8 cellular contexts compared by ENCODE assay signal in genomic region chr3:14633819-14634424, GRCh38. TPM values are rescaled to one million over a fixed set of nuclear protein-coding genes. Genes with fewer than 3 reads are reported as not detected.
DNase-seq lines count a peak whose midpoint lies in the region; ATAC-seq, FAIRE-seq and TF ChIP-seq lines count a peak whose summit lies in the region.

No MANE protein-coding gene starts in this region.

- FAIRE-seq in HTR-8/SVneo (lab: Jason Lieb, UNC) (no peak), K562 (lab: Jason Lieb, UNC) (peak; percentile 98)

- TF ChIP-seq EP300 in K562 (IDR thresholded peaks at IDR 0.05; ENCODE audit: low read length), result no peak

- no peak overlapping the region for H2AFZ ChIP-seq in K562 (ENCODE audit: low read depth, low read length)

- no peaks in the 10 kb centered on the region for H4K20me1 ChIP-seq in K562 (replicated peaks; ENCODE audit: control insufficient read depth, insufficient read depth, low read length)

- H3K27me3 ChIP-seq in K562 (ENCODE audit: control insufficient read depth in 2 of 2, insufficient read depth in 2 of 2, low read length in 2 of 2) (peaks cover 20 to 54% of the 10 kb centered on the region in 2 experiments; a peak in 4 of 5 replicates), kidney epithelial cell (ENCODE audit: control insufficient read depth, insufficient read depth, low read length) (peaks cover 5% of the 10 kb centered on the region)

- TF ChIP-seq POLR2A in K562 (conservative IDR thresholded peaks at IDR 0.05), result no peak

- TF ChIP-seq RAD21 in K562 (CRISPR knock-in tag; conservative IDR thresholded peaks at IDR 0.05 in 1 of 2, IDR thresholded peaks at IDR 0.05 in 1 of 2), result peak; percentile 67 to 92

- peak; percentile 44 for DNase-seq in ELF-1 (ENCODE audit: low read depth, low spot score)
- DNase-seq in HTR-8/SVneo (ENCODE audit: insufficient read length, low spot score), result peak; percentile 36
- peak; percentile 25 for DNase-seq in T-helper 22 cell (ENCODE audit: low read depth)
- peak; percentile 74 to 83 (median 81) for DNase-seq in K562 (ENCODE audit: extremely low read depth in 1 of 4, low spot score in 3 of 4)
- DNase-seq in kidney epithelial cell (ENCODE audit: low read depth), result no peak
- peak; percentile 27 for DNase-seq in stimulated activated CD8-positive, alpha-beta memory T cell treated with anti-CD3 and anti-CD28 coated beads, Interleukin-12 subunit alpha, Interleukin-12 subunit beta, amount 100 ng/mL, for 1 hour (ENCODE audit: low read depth)

- 7% methylated on average over 8 of the region's 8 CpGs for WGBS in K562 (ENCODE audit: insufficient coverage, low coverage, missing lambda C conversion rate)

- POLR2A ChIA-PET in K562 (lab: Yijun Ruan, JAX), result no interaction called here

- no peaks in the 10 kb centered on the region for H3K79me2 ChIP-seq in K562 (ENCODE audit: control insufficient read depth, insufficient read depth, low read length)

- no peak overlapping the region for H3K9ac ChIP-seq in K562 (ENCODE audit: insufficient read depth in 1 of 2, low read depth in 2 of 2, low read length in 2 of 2)

- ATAC-seq in K562, result peak; percentile 99
- ATAC-seq in HG03135 (IDR thresholded peaks at IDR 0.05; ENCODE audit: unreplicated experiment), result no peak
- no peak for ATAC-seq in GM21526 (IDR thresholded peaks at IDR 0.05; ENCODE audit: low FRiP score, unreplicated experiment)

- BruUV-seq in K562 (replicated peaks; lab: Mats Ljungman, UMichigan), result no TSS peak

- intact Hi-C loops in K562 (cut with micrococcal nuclease), result loop anchor here (1.0 to 2.0 kb wide), 2 partner anchors 147 to 287 kb away; no protein-coding TSS in a partner anchor

- H3K36me3 ChIP-seq in K562 (ENCODE audit: control insufficient read depth, insufficient read depth, low read length) (no peaks in the 10 kb centered on the region), kidney epithelial cell (ENCODE audit: control insufficient read depth, insufficient read depth, low read length) (no peaks in the 10 kb centered on the region)

- TF ChIP-seq CTCF in K562 (IDR thresholded peaks at IDR 0.05 in 2 of 3, conservative IDR thresholded peaks at IDR 0.05 in 1 of 3; ENCODE audit: insufficient read depth in 2 of 3, low read depth in 1 of 3, low read length in 3 of 3), result peak; percentile 90 to 96 (median 93)
- peak; percentile 76 for TF ChIP-seq CTCF in kidney epithelial cell (IDR thresholded peaks at IDR 0.05; ENCODE audit: insufficient read depth, low read length, poor library complexity, severe bottlenecking)

- in situ Hi-C loops in K562 (cut with MboI), result no loop called here

- H3K9me1 ChIP-seq in K562 (ENCODE audit: control insufficient read depth, insufficient read depth, low read length), result no peaks in the 10 kb centered on the region

- no peak overlapping the region for H3K4me2 ChIP-seq in K562 (ENCODE audit: insufficient read depth, low read length)

- H3K4me1 ChIP-seq in K562 (replicated peaks in 1 of 2; ENCODE audit: control insufficient read depth in 2 of 2, insufficient read depth in 2 of 2, low read length in 2 of 2), result no peaks in the 10 kb centered on the region

- H3K9me3 ChIP-seq in K562 (replicated peaks; ENCODE audit: control insufficient read depth, insufficient read depth, low read depth, low read length), result no peaks in the 10 kb centered on the region

- H3K4me3 ChIP-seq in K562 (no peak overlapping the region), kidney epithelial cell (ENCODE audit: low read depth, low read length) (no peak overlapping the region)

- no peak overlapping the region for H3K27ac ChIP-seq in K562 (ENCODE audit: extremely low read depth, low read depth, low read length)

- CTCF ChIA-PET in K562 (lab: Yijun Ruan, JAX; ENCODE audit: low intra/inter-chr PET ratio), result interaction anchor here (0.6 to 1.3 kb wide), 5 partner anchors 10 to 289 kb away, joined by 3 to 9 read pairs (median 3); no protein-coding TSS in a partner anchor

TF ChIP-seq in K562, 482 proteins besides CTCF, POLR2A, EP300 and RAD21 (continues in another document):
- no peak for TF ChIP-seq ESRRA (IDR thresholded peaks at IDR 0.05; ENCODE audit: borderline replicate concordance, low read depth)
- peak; percentile 67; the same call in 1 of the 2 replicates for TF ChIP-seq XRCC5 (IDR thresholded peaks at IDR 0.05; ENCODE audit: low read depth, low read length)
- TF ChIP-seq XRCC4 (IDR thresholded peaks at IDR 0.05; ENCODE audit: extremely low read depth, insufficient read depth, insufficient read length), result no peak
- TF ChIP-seq CREB3 (tag; conservative IDR thresholded peaks at IDR 0.05; ENCODE audit: low read depth), result no peak
- no peak for TF ChIP-seq ZEB2 (IDR thresholded peaks at IDR 0.05)
- TF ChIP-seq FOXP4 (CRISPR knock-in tag; IDR thresholded peaks at IDR 0.05; ENCODE audit: borderline replicate concordance), result no peak
- TF ChIP-seq KLF16 (IDR thresholded peaks at IDR 0.05), result peak; percentile 31; the same call in 1 of the 2 replicates
- TF ChIP-seq GATA2 (CRISPR knock-in tag; IDR thresholded peaks at IDR 0.05), result no peak
- no peak for TF ChIP-seq FOXP1 (CRISPR knock-in tag; IDR thresholded peaks at IDR 0.05)
- 0 out of 2 replicates have a peak, but pooled peaks have one; percentile 17 for TF ChIP-seq MYC (IDR thresholded peaks at IDR 0.05; ENCODE audit: low read depth, low read length)
- TF ChIP-seq MYC (CRISPR knock-in tag; IDR thresholded peaks at IDR 0.05; ENCODE audit: borderline replicate concordance, low read depth), result no peak
- no peak for TF ChIP-seq NFRKB (IDR thresholded peaks at IDR 0.05; ENCODE audit: low read depth)

RNA-seq across cellular contexts. Expression of gene CCDC174, which starts 17.6 kb away (rescaled TPM):
- total RNA-seq in K562 (2011; cell fraction: chromatin; rRNA removed; ENCODE audit: low replicate concordance), result 26.7 and 57.8 TPM in 2 replicates
- 10.3 and 12.5 TPM in 2 replicates for total RNA-seq in K562 (2011; cell fraction: nucleolus; rRNA removed)
- total RNA-seq in K562 (2011; cell fraction: nucleoplasm; rRNA removed), result 20.5 and 26.6 TPM in 2 replicates
- total RNA-seq in K562 (2014; rRNA removed) (18.7 and 20.8 TPM in 2 replicates), K562 (2014; rRNA removed; fragmentation: Illumina TruSeq; extraction: Trizol) (31.0 and 33.7 TPM in 2 replicates), K562 (2015; rRNA removed; fragmentation: Illumina TruSeq; extraction: Trizol) (24.8 and 28.5 TPM in 2 replicates), K562 (2021) (18.7 and 19.8 TPM in 2 replicates), kidney epithelial cell (21.7 and 25.3 TPM in 2 replicates)
- polyA plus RNA-seq in K562 (2011; rRNA removed) (7.4 and 9.5 TPM in 2 replicates), K562 (2014; fragmentation: Illumina TruSeq; extraction: Trizol) (24.9 and 31.6 TPM in 2 replicates), K562 (2014; fragmentation: Nextera tagmentation; extraction: Ambion mirVana) (10 to 100 TPM; 34.9 to 41.0 TPM), K562 (2014; rRNA removed) (16.9 and 22.8 TPM in 2 replicates)
- 3.9 and 4.1 TPM in 2 replicates for polyA plus RNA-seq in K562 (2011; cell fraction: cytosol; rRNA removed)
- 24.3 and 33.3 TPM in 2 replicates for polyA plus RNA-seq in K562 (2011; cell fraction: nucleus; rRNA removed)
- polyA plus RNA-seq in K562 (2012), result 11.8 and 29.6 TPM in 2 replicates
- 8.9 and 11.9 TPM in 2 replicates for polyA minus RNA-seq in K562 (2011; rRNA and poly(A)+ RNA removed)
- polyA minus RNA-seq in K562 (2011; cell fraction: cytosol; rRNA and poly(A)+ RNA removed), result 3.7 and 10.5 TPM in 2 replicates
- polyA minus RNA-seq in K562 (2011; cell fraction: nucleus; rRNA and poly(A)+ RNA removed), result 12.1 and 22.1 TPM in 2 replicates

RNA-seq across cellular contexts. Expression of gene C3orf20, which starts 41.0 kb away (rescaled TPM):
- total RNA-seq in K562 (2011; cell fraction: chromatin; rRNA removed; ENCODE audit: low replicate concordance), result 0.25 and 0.46 TPM in 2 replicates
- not detected in 2 replicates for total RNA-seq in K562 (2011; cell fraction: nucleolus; rRNA removed)
- total RNA-seq in K562 (2011; cell fraction: nucleoplasm; rRNA removed), result 0.23 and 0.29 TPM in 2 replicates
- total RNA-seq in K562 (2014; rRNA removed), result not detected in 2 replicates
- total RNA-seq in K562 (2014; rRNA removed; fragmentation: Illumina TruSeq; extraction: Trizol), result not detected in 2 replicates
- total RNA-seq in K562 (2015; rRNA removed; fragmentation: Illumina TruSeq; extraction: Trizol), result 0.04 TPM in 1 of 2 replicates, not detected in the other
- not detected in 2 replicates for total RNA-seq in K562 (2021)
- polyA plus RNA-seq in K562 (2011; rRNA removed), result 0.15 TPM in 1 of 2 replicates, not detected in the other
- polyA plus RNA-seq in K562 (2011; cell fraction: cytosol; rRNA removed), result 0.12 TPM in 1 of 2 replicates, not detected in the other
- polyA plus RNA-seq in K562 (2011; cell fraction: nucleus; rRNA removed), result 0.04 and 0.08 TPM in 2 replicates
- 0.03 TPM in 1 of 2 replicates, not detected in the other for polyA plus RNA-seq in K562 (2012)
- not detected in 2 replicates for polyA plus RNA-seq in K562 (2014; fragmentation: Illumina TruSeq; extraction: Trizol)
- polyA plus RNA-seq in K562 (2014; fragmentation: Nextera tagmentation; extraction: Ambion mirVana), result not detected
- not detected in 2 replicates for polyA plus RNA-seq in K562 (2014; rRNA removed)
- polyA minus RNA-seq in K562 (2011; rRNA and poly(A)+ RNA removed), result 0.06 TPM in 1 of 2 replicates, not detected in the other
- not detected in 2 replicates for polyA minus RNA-seq in K562 (2011; cell fraction: cytosol; rRNA and poly(A)+ RNA removed)
- 0.11 TPM in 1 of 2 replicates, not detected in the other for polyA minus RNA-seq in K562 (2011; cell fraction: nucleus; rRNA and poly(A)+ RNA removed)
- total RNA-seq in kidney epithelial cell, result 0.13 TPM in 1 of 2 replicates, not detected in the other
